ENCODE assay signal across 22 cellular contexts in the genomic region with DNA sequence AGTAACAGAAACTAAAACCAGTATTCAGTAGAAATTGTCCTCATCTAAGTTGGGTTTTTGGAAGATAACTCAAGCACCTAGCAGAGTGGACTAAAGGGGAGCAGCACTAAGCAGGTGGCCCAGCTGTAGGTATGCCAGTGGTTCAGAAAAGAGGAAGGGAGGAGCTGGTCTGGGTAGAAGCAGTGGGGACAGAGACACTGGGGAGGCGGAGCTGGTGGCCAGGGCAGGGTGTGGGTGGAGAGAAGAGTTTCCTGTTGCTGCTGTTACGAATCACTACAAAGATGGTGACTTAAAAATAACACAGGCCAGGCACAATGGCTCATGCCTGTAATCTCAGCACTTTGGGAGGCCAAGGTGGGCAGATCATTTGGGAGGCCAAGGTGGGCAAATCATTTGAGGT.
A peak's percentile ranks its signal among the peaks of the same experiment; 100 is the strongest.
DNase-seq lines count a peak whose midpoint lies in the region; ATAC-seq lines count a peak whose summit lies in the region.
"Had no signal": no experiment of that assay in that cellular context is flagged by ENCODE, and none has a peak within 500 bp of the region (broad histone marks: within the 10 kb centered on the region; RNA-seq: fewer than 3 reads in every experiment).

No MANE protein-coding gene starts in this region.

- H3K4me3 ChIP-seq in aorta (ENCODE audit: low read length in 2 of 2): no peak overlapping the region
- H3K4me3 ChIP-seq: hepatocyte, ovary, tibial artery had no signal

- no peaks in the 10 kb centered on the region for H3K36me3 Mint-ChIP-seq in T-helper 2 cell treated with Interferon-gamma antibody and Interleukin-4, amounts not matched to agents 5 μg/mL and 100 μg/mL, for 36 hours (ENCODE audit: low read depth)
- no peaks in the 10 kb centered on the region for H3K36me3 Mint-ChIP-seq in stimulated activated effector memory CD8-positive, alpha-beta T cell treated with anti-CD3 and anti-CD28 coated beads, Interleukin-12 subunit alpha, Interleukin-12 subunit beta, amount 100 ng/mL, for 72 hours
- H3K36me3 Mint-ChIP-seq: activated naive CD4-positive, alpha-beta T cell treated with anti-CD3 and anti-CD28 coated beads, Interleukin-2, amount 50 U/mL, for 24 hours had no signal

- intact Hi-C loops in left cardiac atrium (cut with DNase I) (no loop called here), aorta (cut with DNase I) (no loop called here)

- H3K4me1 ChIP-seq in aorta (ENCODE audit: control insufficient read depth in 1 of 2, insufficient read depth in 2 of 2, low read length in 2 of 2): no peaks in the 10 kb centered on the region
- H3K4me1 ChIP-seq: tibial artery had no signal

- no peaks in the 10 kb centered on the region for H3K27me3 ChIP-seq in aorta (ENCODE audit: control insufficient read depth in 1 of 2, insufficient read depth in 2 of 2, low read length in 1 of 2)
- H3K27me3 ChIP-seq: hepatocyte, ovary, tibial artery had no signal

- peak overlapping the region; percentile 52 for H3K4me3 Mint-ChIP-seq in T-helper 2 cell treated with Interferon-gamma antibody and Interleukin-4, amounts not matched to agents 5 μg/mL and 100 μg/mL, for 36 hours
- peak overlapping the region; percentile 5 for H3K4me3 Mint-ChIP-seq in stimulated activated effector memory CD8-positive, alpha-beta T cell treated with anti-CD3 and anti-CD28 coated beads, Interleukin-12 subunit alpha, Interleukin-12 subunit beta, amount 100 ng/mL, for 72 hours
- H3K4me3 Mint-ChIP-seq: activated naive CD4-positive, alpha-beta T cell treated with anti-CD3 and anti-CD28 coated beads, Interleukin-2, amount 50 U/mL, for 24 hours; CD4-positive, alpha-beta T cell had no signal

- no peak overlapping the region for H3K27ac ChIP-seq in aorta (ENCODE audit: low read depth in 1 of 2, low read length in 2 of 2)
- H3K27ac ChIP-seq: hepatocyte, ovary, tibial artery had no signal

- H3K27me3 Mint-ChIP-seq in T-helper 2 cell treated with Interferon-gamma antibody and Interleukin-4, amounts not matched to agents 5 μg/mL and 100 μg/mL, for 36 hours (ENCODE audit: low read depth): no peaks in the 10 kb centered on the region

- WGBS in aorta, 2 donors: 69 to 83% methylated on average over 2 of the region's 2 CpGs

- peaks cover 23% of the 10 kb centered on the region for H3K9me3 Mint-ChIP-seq in T-helper 2 cell treated with Interferon-gamma antibody and Interleukin-4, amounts not matched to agents 5 μg/mL and 100 μg/mL, for 36 hours
- H3K9me3 Mint-ChIP-seq in stimulated activated effector memory CD8-positive, alpha-beta T cell treated with anti-CD3 and anti-CD28 coated beads, Interleukin-12 subunit alpha, Interleukin-12 subunit beta, amount 100 ng/mL, for 72 hours: peaks cover 11% of the 10 kb centered on the region
- H3K9me3 Mint-ChIP-seq: CD4-positive, alpha-beta T cell had no signal

- peaks cover 6% of the 10 kb centered on the region for H3K4me1 Mint-ChIP-seq in T-helper 2 cell treated with Interferon-gamma antibody and Interleukin-4, amounts not matched to agents 5 μg/mL and 100 μg/mL, for 36 hours (ENCODE audit: low read depth)
- H3K4me1 Mint-ChIP-seq in stimulated activated effector memory CD8-positive, alpha-beta T cell treated with anti-CD3 and anti-CD28 coated beads, Interleukin-12 subunit alpha, Interleukin-12 subunit beta, amount 100 ng/mL, for 72 hours: peaks cover 20% of the 10 kb centered on the region
- H3K4me1 Mint-ChIP-seq: activated naive CD4-positive, alpha-beta T cell treated with anti-CD3 and anti-CD28 coated beads, Interleukin-2, amount 50 U/mL, for 24 hours had no signal

- no peak for DNase-seq in T-helper 2 cell treated with Interferon-gamma antibody and Interleukin-4, amounts not matched to agents 5 μg/mL and 100 μg/mL, for 36 hours (ENCODE audit: low spot score)
- DNase-seq in T-helper 2 cell (no peak), RPMI8226 (peak; percentile 21), left cardiac atrium (no peak), aorta (no peak)
- no peak for DNase-seq in stimulated activated effector memory CD8-positive, alpha-beta T cell treated with anti-CD3 and anti-CD28 coated beads, Interleukin-12 subunit alpha, Interleukin-12 subunit beta, amount 100 ng/mL, for 72 hours (ENCODE audit: low spot score in 2 of 2)
- no peak for DNase-seq in stimulated activated naive CD8-positive, alpha-beta T cell treated with anti-CD3 and anti-CD28 coated beads, Interleukin-15, Interleukin-2, amounts not matched to agents 100 U/mL and 50 U/mL, for 24 hours
- DNase-seq: 8988T; activated CD4-positive, CD25-positive, alpha-beta regulatory T cell treated with anti-CD3 and anti-CD28 coated beads, Interleukin-2, amount 50 U/mL, for 72 hours; CD4-positive, alpha-beta T cell; EL; Kasumi-1; kidney glomerular epithelial cell; NCI-H1694; NCI-H510A treated with DMSO at 0.1 percent for 48 hours; ovary; stimulated activated CD4-positive, alpha-beta T cell treated with anti-CD3 and anti-CD28 coated beads, Interleukin-4, amount 100 ng/mL, for 1 hour; T-helper 1 cell had no signal

- H3K9me3 ChIP-seq in aorta (ENCODE audit: control insufficient read depth, low read length): peaks cover 4% of the 10 kb centered on the region
- H3K9me3 ChIP-seq: ovary had no signal

- no peaks in the 10 kb centered on the region for H3K36me3 ChIP-seq in aorta (ENCODE audit: control insufficient read depth in 1 of 2, insufficient read depth in 2 of 2, low read length in 1 of 2)
- H3K36me3 ChIP-seq: ovary, tibial artery had no signal

- peak; percentile 67 for ATAC-seq in HG03103 (IDR thresholded peaks at IDR 0.05; ENCODE audit: low read depth, unreplicated experiment)
- ATAC-seq in stimulated activated effector memory CD8-positive, alpha-beta T cell treated with anti-CD3 and anti-CD28 coated beads, Interleukin-12 subunit alpha, Interleukin-12 subunit beta, amount 100 ng/mL, for 72 hours: peak; percentile 63
- no peak for ATAC-seq in left cardiac atrium
- no peak for ATAC-seq in aorta (ENCODE audit: low FRiP score)
- no peak for ATAC-seq in stimulated activated naive CD8-positive, alpha-beta T cell treated with anti-CD3 and anti-CD28 coated beads, Interleukin-15, Interleukin-2, amounts not matched to agents 100 U/mL and 50 U/mL, for 24 hours

- no peak overlapping the region for H3K27ac Mint-ChIP-seq in T-helper 2 cell treated with Interferon-gamma antibody and Interleukin-4, amounts not matched to agents 5 μg/mL and 100 μg/mL, for 36 hours
- H3K27ac Mint-ChIP-seq in stimulated activated effector memory CD8-positive, alpha-beta T cell treated with anti-CD3 and anti-CD28 coated beads, Interleukin-12 subunit alpha, Interleukin-12 subunit beta, amount 100 ng/mL, for 72 hours: peak overlapping the region; percentile 38
- H3K27ac Mint-ChIP-seq: activated naive CD4-positive, alpha-beta T cell treated with anti-CD3 and anti-CD28 coated beads, Interleukin-2, amount 50 U/mL, for 24 hours; CD4-positive, alpha-beta T cell had no signal

Comparison
In these comparisons a context has a peak if more than half of its experiments do, and no peak if none do; other contexts are left out.
1. ATAC-seq: peak in HG03103 (single experiment) and stimulated activated effector memory CD8-positive, alpha-beta T cell treated with anti-CD3 and anti-CD28 coated beads, Interleukin-12 subunit alpha, Interleukin-12 subunit beta, amount 100 ng/mL, for 72 hours (single experiment); none in left cardiac atrium (0 of 2), aorta (single experiment) and stimulated activated naive CD8-positive, alpha-beta T cell treated with anti-CD3 and anti-CD28 coated beads, Interleukin-15, Interleukin-2, amounts not matched to agents 100 U/mL and 50 U/mL, for 24 hours (single experiment).